Comparison of ENCODE assay signal across 9 cellular contexts in the genomic region with DNA sequence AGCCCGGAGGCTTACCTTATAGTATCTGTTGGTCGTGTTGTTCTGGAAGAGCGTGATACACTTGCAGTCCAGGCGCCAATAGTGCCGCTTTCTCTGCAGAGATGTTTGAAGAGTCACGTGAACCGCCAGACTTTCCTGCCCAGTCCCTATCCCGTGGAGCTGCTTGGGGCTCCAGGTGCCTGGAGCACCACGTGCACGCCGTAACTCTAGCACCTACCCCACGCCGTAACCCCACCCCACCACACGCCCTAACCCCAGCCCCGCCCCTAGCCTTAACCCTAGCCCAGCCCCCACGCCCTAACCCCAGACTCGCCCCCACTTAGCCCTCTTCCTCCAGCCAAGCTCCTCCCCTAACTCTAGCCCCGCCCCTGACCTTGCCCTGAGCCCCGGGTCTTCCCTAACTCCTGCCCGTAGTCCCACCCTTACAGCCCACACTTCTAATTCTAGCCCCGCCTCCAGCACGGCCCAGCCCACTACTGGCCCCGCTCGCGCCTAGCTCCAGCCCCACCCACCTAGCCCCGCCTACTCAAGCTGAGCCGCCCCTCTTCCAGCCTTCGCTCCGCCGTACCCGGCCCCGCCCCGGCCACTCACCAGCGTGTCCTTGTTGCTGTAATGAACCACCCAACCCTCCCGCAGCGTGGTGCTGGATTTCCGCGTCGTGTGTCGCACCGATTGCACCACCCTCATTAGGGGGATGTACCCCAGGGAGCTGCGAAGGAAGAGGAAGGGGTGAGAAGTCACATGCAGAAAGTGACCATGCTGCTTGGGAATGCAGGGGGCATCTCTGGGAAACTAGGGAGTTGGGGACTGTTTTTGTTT. TPM values are rescaled to one million over a fixed set of nuclear protein-coding genes. Genes with fewer than 3 reads are reported as not detected.
A peak's percentile ranks its signal among the peaks of the same experiment; 100 is the strongest.
DNase-seq lines count a peak whose midpoint lies in the region; ATAC-seq and TF ChIP-seq lines count a peak whose summit lies in the region.
"Had no signal": no experiment of that assay in that cellular context is flagged by ENCODE, and none has a peak within 500 bp of the region (broad histone marks: within the 10 kb centered on the region; RNA-seq: fewer than 3 reads in every experiment).

No MANE protein-coding gene starts in this region.

- CTCF ChIA-PET in MCF 10A (lab: Yijun Ruan, JAX): interaction anchor here (0.5 to 0.9 kb wide), 3 partner anchors 9 to 56 kb away, joined by 3 to 4 read pairs (median 3); no protein-coding TSS in a partner anchor

- WGBS in ectodermal cell, 2 experiments: 12 to 14% methylated on average over 42 of the region's 42 CpGs
- WGBS in lung, 2 donors: 42 to 56% methylated on average over 42 of the region's 42 CpGs
- 40 to 44% methylated on average over 9 to 42 of the region's 42 CpGs for WGBS in transverse colon (ENCODE audit: low coverage in 1 of 2), 2 donors

- no peaks in the 10 kb centered on the region for H3K27me3 ChIP-seq in ectodermal cell (ENCODE audit: control insufficient read depth, insufficient read depth, low read length, poor library complexity, severe bottlenecking)
- no peaks in the 10 kb centered on the region for H3K27me3 ChIP-seq in lung (ENCODE audit: control insufficient read depth, insufficient read depth)
- H3K27me3 ChIP-seq in transverse colon: no peaks in the 10 kb centered on the region

- H3K4me3 Mint-ChIP-seq in MCF 10A (ENCODE audit: unreplicated experiment): no peak overlapping the region

- peak; percentile 94 for ATAC-seq in lung (ENCODE audit: insufficient read depth, low FRiP score)

- H3K36me3 Mint-ChIP-seq in MCF 10A (ENCODE audit: insufficient read depth, unreplicated experiment): peaks cover 97% of the 10 kb centered on the region

- DNase-seq in COR-L47 (lab: John Stamatoyannopoulos, UW) (peak; percentile 60), NCI-H460 (ENCODE audit: extremely low read depth, low read depth) (peak; percentile 69), lung (ENCODE audit: low spot score) (peak; percentile 95), transverse colon (peak; percentile 96), AML-193 (lab: John Stamatoyannopoulos, UW) (no peak), HCEC 1CT (no peak), MCF 10A (ENCODE audit: unreplicated experiment) (no peak)

- no peak for TF ChIP-seq EP300 in transverse colon (IDR thresholded peaks at IDR 0.05; ENCODE audit: low read depth)

- H3K4me3 ChIP-seq in ectodermal cell (ENCODE audit: insufficient read depth, low read depth, low read length) (peak overlapping the region; percentile 10), lung (no peak overlapping the region), transverse colon (no peak overlapping the region)

- no peaks in the 10 kb centered on the region for H3K9me3 Mint-ChIP-seq in MCF 10A (ENCODE audit: unreplicated experiment)
- H3K9me3 Mint-ChIP-seq: central memory CD8-positive, alpha-beta T cell had no signal

- intact Hi-C loops in transverse colon (cut with DNase I; ENCODE audit: low total_unique reads) (no loop called here), MCF 10A (cut with micrococcal nuclease) (no loop called here)

- H3K27ac ChIP-seq in ectodermal cell (ENCODE audit: insufficient read depth, low read depth, low read length, poor library complexity, severe bottlenecking) (peak overlapping the region; percentile 63), lung (ENCODE audit: low read depth in 1 of 2, low read length in 1 of 2) (peak overlapping the region in 1 of 2 donors; percentile 77), transverse colon (peak overlapping the region in 3 of 4 donors; percentile 9 to 27 (median 22))

- BruUV-seq in MCF 10A (replicated peaks; lab: Mats Ljungman, UMichigan): no TSS peak

- no peak for TF ChIP-seq POLR2A in transverse colon (IDR thresholded peaks at IDR 0.05)

- no peak for TF ChIP-seq CTCF in lung (IDR thresholded peaks at IDR 0.05; ENCODE audit: control extremely low read depth, extremely low read depth)
- TF ChIP-seq CTCF in transverse colon (IDR thresholded peaks at IDR 0.05): no peak
- TF ChIP-seq CTCF in MCF 10A (IDR thresholded peaks at IDR 0.05; ENCODE audit: unreplicated experiment): no peak

- H3K36me3 ChIP-seq in ectodermal cell (ENCODE audit: control insufficient read depth, insufficient read depth, low read length) (peaks cover 39% of the 10 kb centered on the region), lung (ENCODE audit: control insufficient read depth in 2 of 2, insufficient read depth in 2 of 2, low read length in 2 of 2) (peaks cover 0 to 72% of the 10 kb centered on the region in 2 donors), transverse colon (peaks cover 0 to 78% (median 32%) of the 10 kb centered on the region in 4 donors)

- no peaks in the 10 kb centered on the region for H3K9me3 ChIP-seq in ectodermal cell (ENCODE audit: control insufficient read depth, low read length)
- no peaks in the 10 kb centered on the region for H3K9me3 ChIP-seq in lung (ENCODE audit: control insufficient read depth in 2 of 2, insufficient read depth in 1 of 2, low read length in 1 of 2)
- H3K9me3 ChIP-seq in transverse colon: no peaks in the 10 kb centered on the region

- H3K4me1 ChIP-seq in ectodermal cell (ENCODE audit: control insufficient read depth, insufficient read depth, low read length): peaks cover 5% of the 10 kb centered on the region
- peaks cover 0 to 3% of the 10 kb centered on the region in 2 donors for H3K4me1 ChIP-seq in lung (ENCODE audit: control insufficient read depth in 2 of 2, insufficient read depth in 2 of 2, low read length in 2 of 2)
- H3K4me1 ChIP-seq in transverse colon: peaks cover 0 to 10% (median 6%) of the 10 kb centered on the region in 4 donors

- no peaks in the 10 kb centered on the region for H3K27me3 Mint-ChIP-seq in MCF 10A (ENCODE audit: insufficient read depth, unreplicated experiment)
- H3K27me3 Mint-ChIP-seq: central memory CD8-positive, alpha-beta T cell had no signal

- no peaks in the 10 kb centered on the region for H3K4me1 Mint-ChIP-seq in MCF 10A (ENCODE audit: insufficient read depth, unreplicated experiment)

- in situ Hi-C loops in transverse colon (cut with MboI; ENCODE audit: low pct_ligation_motif_present in 1 of 4, low pct_unique_long_range_greater_than_20kb in 1 of 4, low sequenced_read_pairs in 3 of 4): no loop called here

- H3K27ac Mint-ChIP-seq in MCF 10A (ENCODE audit: low read depth, unreplicated experiment): no peak overlapping the region

- POLR2A ChIA-PET in MCF 10A (lab: Yijun Ruan, JAX): no interaction called here

RNA-seq across cellular contexts. Expression of a gene that starts 19.6 kb away (rescaled TPM):
- 4.2 and 7.2 TPM in 2 replicates for total RNA-seq in NCI-H460 (2014; rRNA removed; shearing (Covaris generic))
- 4.8 and 5.8 TPM in 2 replicates for polyA plus RNA-seq in NCI-H460 (2014; cell fraction: nucleus; rRNA removed)
- polyA plus RNA-seq in ectodermal cell (2013, experiment 1 of 4): 44.7 TPM
- 50.4 TPM for polyA plus RNA-seq in ectodermal cell (2013, experiment 2 of 4)
- polyA plus RNA-seq in ectodermal cell (2013, experiment 3 of 4): 34.9 TPM
- polyA plus RNA-seq in ectodermal cell (2013, experiment 4 of 4): 32.4 TPM
- total RNA-seq in lung (10 to 100 TPM; 52.1 to 56.2 TPM), transverse colon (100 to 1,000 TPM in 1 of 4 donors, 10 to 100 TPM in 3; 40.1 to 201 (median 53.5) TPM), MCF 10A (2022) (30.4 and 35.9 TPM in 2 replicates)
- polyA plus RNA-seq in lung: 10 to 100 TPM; 35.5 to 38.1 TPM

RNA-seq across cellular contexts. Expression of a gene that starts 36.4 kb away (rescaled TPM):
- not detected in 2 replicates for total RNA-seq in NCI-H460 (2014; rRNA removed; shearing (Covaris generic))
- polyA plus RNA-seq in NCI-H460 (2014; cell fraction: nucleus; rRNA removed): not detected in 2 replicates
- polyA plus RNA-seq in ectodermal cell (2013, experiment 1 of 4): 3.6 TPM
- 3.3 TPM for polyA plus RNA-seq in ectodermal cell (2013, experiment 2 of 4)
- polyA plus RNA-seq in ectodermal cell (2013, experiment 3 of 4): 3.7 TPM
- 3.7 TPM for polyA plus RNA-seq in ectodermal cell (2013, experiment 4 of 4)
- total RNA-seq in lung (10 to 100 TPM in 1 of 2 donors, 1 to 10 TPM in 1; 7.8 to 14.0 TPM), transverse colon (10 to 100 TPM in 1 of 4 donors, 1 to 10 TPM in 3; 5.3 to 27.1 (median 7.5) TPM), MCF 10A (2022) (0.09 TPM in 1 of 2 replicates, not detected in the other)
- 1 to 10 TPM; 2.8 to 3.9 TPM for polyA plus RNA-seq in lung

RNA-seq across cellular contexts. Expression of a gene that starts 48.5 kb away (rescaled TPM):
- 8.5 TPM in 2 replicates for total RNA-seq in NCI-H460 (2014; rRNA removed; shearing (Covaris generic))
- 25.6 and 32.3 TPM in 2 replicates for polyA plus RNA-seq in NCI-H460 (2014; cell fraction: nucleus; rRNA removed)
- 37.5 TPM for polyA plus RNA-seq in ectodermal cell (2013, experiment 1 of 4)
- polyA plus RNA-seq in ectodermal cell (2013, experiment 2 of 4): 41.8 TPM
- 30.9 TPM for polyA plus RNA-seq in ectodermal cell (2013, experiment 3 of 4)
- 32.6 TPM for polyA plus RNA-seq in ectodermal cell (2013, experiment 4 of 4)
- total RNA-seq in lung (10 to 100 TPM; 16.1 to 23.9 TPM), transverse colon (10 to 100 TPM in 3 of 4 donors, 1 to 10 TPM in 1; 9.7 to 16.1 (median 11.8) TPM), MCF 10A (2022) (21.2 and 23.9 TPM in 2 replicates)
- polyA plus RNA-seq in lung: 10 to 100 TPM; 10.8 to 14.4 TPM

RNA-seq across cellular contexts. Expression of a gene that starts 48.9 kb away (rescaled TPM):
- total RNA-seq in NCI-H460 (2014; rRNA removed; shearing (Covaris generic)): 59.2 and 73.9 TPM in 2 replicates
- polyA plus RNA-seq in NCI-H460 (2014; cell fraction: nucleus; rRNA removed): 105 and 138 TPM in 2 replicates
- 129 TPM for polyA plus RNA-seq in ectodermal cell (2013, experiment 1 of 4)
- 132 TPM for polyA plus RNA-seq in ectodermal cell (2013, experiment 2 of 4)
- 93.6 TPM for polyA plus RNA-seq in ectodermal cell (2013, experiment 3 of 4)
- 96.1 TPM for polyA plus RNA-seq in ectodermal cell (2013, experiment 4 of 4)
- total RNA-seq in lung (10 to 100 TPM; 71.6 to 86.8 TPM), transverse colon (100 to 1,000 TPM in 3 of 4 donors, 10 to 100 TPM in 1; 81.6 to 306 (median 174) TPM), MCF 10A (2022) (90.1 and 92.3 TPM in 2 replicates)
- polyA plus RNA-seq in lung: 10 to 100 TPM; 71.9 to 86.6 TPM

Comparison
In these comparisons a context has a peak if more than half of its experiments do, and no peak if none do; other contexts are left out.
1. DNase-seq: peak in COR-L47 (single experiment), NCI-H460 (single experiment), lung (single experiment) and transverse colon (single experiment); none in AML-193 (0 of 2), HCEC 1CT (single experiment) and MCF 10A (single experiment).